Comparison of ENCODE assay signal across 6 cellular contexts in the genomic region with DNA sequence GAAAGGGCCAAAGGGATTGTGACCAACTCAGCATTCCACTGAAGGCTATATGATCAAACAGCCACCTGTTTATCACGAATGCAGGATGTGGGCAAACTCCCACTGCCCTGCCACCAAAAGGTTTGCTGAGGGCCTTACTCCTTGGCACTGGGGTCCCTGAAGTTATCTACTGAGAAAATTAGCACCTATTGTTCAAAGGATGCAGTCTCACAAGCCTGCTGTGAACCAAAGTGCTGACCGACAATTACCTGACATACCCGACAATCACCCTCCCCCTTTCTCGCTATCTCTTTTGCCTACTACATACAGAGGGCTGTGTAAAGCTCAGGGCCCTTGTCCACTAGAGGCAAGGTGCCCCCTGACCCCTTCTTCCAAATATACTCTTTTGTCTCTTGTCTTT. TPM values are rescaled to one million over a fixed set of nuclear protein-coding genes. Genes with fewer than 3 reads are reported as not detected.
"Had no signal": no experiment of that assay in that cellular context is flagged by ENCODE, and none has a peak within 500 bp of the region (broad histone marks: within the 10 kb centered on the region; RNA-seq: fewer than 3 reads in every experiment).

No MANE protein-coding gene starts in this region.

RNA-seq across cellular contexts. Expression of a gene that starts 1.8 kb away (rescaled TPM):
- total RNA-seq: H9, HepG2, HT1080 had no signal
- polyA plus RNA-seq: HepG2, IgD-negative memory B cell had no signal

RNA-seq across cellular contexts. Expression of a gene that starts 16.2 kb away (rescaled TPM):
- total RNA-seq: GM23338, H1, H9, HepG2 had no signal
- polyA plus RNA-seq: GM23338, H1, IgD-negative memory B cell had no signal

RNA-seq across cellular contexts. Expression of a gene that starts 38.9 kb away (rescaled TPM):
- total RNA-seq: HepG2, HT1080 had no signal
- polyA plus RNA-seq: HepG2, IgD-negative memory B cell had no signal
